ENCODE assay signal across 8 cellular contexts in genomic region chr1:172359531-172359991, GRCh38.
DNase-seq lines count a peak whose midpoint lies in the region; ATAC-seq, FAIRE-seq and TF ChIP-seq lines count a peak whose summit lies in the region.

No MANE protein-coding gene starts in this region.

- no peaks in the 10 kb centered on the region for H3K9me3 ChIP-seq in DOHH2 (ENCODE audit: control insufficient read depth, insufficient read depth, low read length)
- H3K9me3 ChIP-seq in osteoblast (ENCODE audit: low read depth, low read length), result no peaks in the 10 kb centered on the region

- no peaks in the 10 kb centered on the region for H3K27me3 ChIP-seq in DOHH2 (ENCODE audit: control insufficient read depth, low read length)
- H3K27me3 ChIP-seq in osteoblast (ENCODE audit: insufficient read depth, low read length), result no peaks in the 10 kb centered on the region

- no peaks in the 10 kb centered on the region for H3K9me2 ChIP-seq in DOHH2 (replicated peaks; ENCODE audit: control insufficient read depth, low read length)

- no peak for FAIRE-seq in GM12891 (lab: Jason Lieb, UNC)

- H3K27ac ChIP-seq in DOHH2 (ENCODE audit: low read depth, low read length) (no peak overlapping the region), osteoblast (ENCODE audit: low read depth, low read length) (peak overlapping the region; percentile 95)

- no peak for ATAC-seq in GM19351 (IDR thresholded peaks at IDR 0.05; ENCODE audit: unreplicated experiment)

- H3K4me2 ChIP-seq in DOHH2 (ENCODE audit: low read length), result peak overlapping the region; percentile 54
- peak overlapping the region; percentile 84 for H3K4me2 ChIP-seq in osteoblast (ENCODE audit: insufficient read depth, low read length)

- peaks cover 38% of the 10 kb centered on the region for H3K4me1 ChIP-seq in DOHH2 (ENCODE audit: control insufficient read depth, low read length)
- H3K4me1 ChIP-seq in osteoblast (ENCODE audit: insufficient read depth, low read length), result peaks cover 48% of the 10 kb centered on the region

- H3F3A ChIP-seq in DOHH2 (ENCODE audit: control insufficient read depth, insufficient read depth), result no peaks in the 10 kb centered on the region

- H3K79me2 ChIP-seq in DOHH2 (ENCODE audit: control insufficient read depth, low read length) (no peaks in the 10 kb centered on the region), osteoblast (ENCODE audit: insufficient read depth, low read length) (no peaks in the 10 kb centered on the region)

- no peak for TF ChIP-seq CTCF in DOHH2 (IDR thresholded peaks at IDR 0.05; ENCODE audit: low read depth, low read length, poor library complexity, severe bottlenecking)
- TF ChIP-seq CTCF in osteoblast (IDR thresholded peaks at IDR 0.05; ENCODE audit: extremely low read depth, low read depth, low read length), result no peak

- H3K4me3 ChIP-seq in DOHH2 (ENCODE audit: low read length), result peak overlapping the region; percentile 15; the same call in 1 of the 2 replicates
- H3K4me3 ChIP-seq in osteoblast (ENCODE audit: insufficient read depth, low read length), result peak overlapping the region; percentile 14

- no peak for TF ChIP-seq POLR2A in GM12891 (IDR thresholded peaks at IDR 0.05; ENCODE audit: low read depth, low read length)

- no peak overlapping the region for H2AFZ ChIP-seq in osteoblast (ENCODE audit: low read length)

- H4K20me1 ChIP-seq in DOHH2 (ENCODE audit: control insufficient read depth, insufficient read depth, low read depth, low read length), result no peaks in the 10 kb centered on the region
- H4K20me1 ChIP-seq in osteoblast (ENCODE audit: insufficient read depth, low read length), result no peaks in the 10 kb centered on the region

- DNase-seq in NCI-H2196 (lab: John Stamatoyannopoulos, UW; ENCODE audit: unreplicated experiment) (peak; percentile 62), cerebellar cortex (ENCODE audit: low spot score) (peak; percentile 83), osteoblast (ENCODE audit: insufficient read length, low spot score, missing footprints) (no peak), NCI-H2107 (lab: John Stamatoyannopoulos, UW) (no peak), NCI-H226 (no peak), GM12891 (ENCODE audit: insufficient read length, low spot score) (no peak)

- H3K36me3 ChIP-seq in DOHH2 (ENCODE audit: control insufficient read depth, low read length) (no peaks in the 10 kb centered on the region), osteoblast (ENCODE audit: insufficient read depth, low read length) (no peaks in the 10 kb centered on the region)

TF ChIP-seq in GM12891, 5 proteins besides CTCF, POLR2A, EP300 and RAD21:
- TF ChIP-seq POLR2AphosphoS5 (IDR thresholded peaks at IDR 0.05; ENCODE audit: low read depth, low read length), result no peak
- no peak for TF ChIP-seq SPI1 (IDR thresholded peaks at IDR 0.05; ENCODE audit: low read depth, low read length)
- no peak for TF ChIP-seq POU2F2 (IDR thresholded peaks at IDR 0.05; ENCODE audit: low read depth, low read length)
- TF ChIP-seq TAF1 (IDR thresholded peaks at IDR 0.05; ENCODE audit: low read depth, low read length), result no peak
- TF ChIP-seq PAX5 (IDR thresholded peaks at IDR 0.05; ENCODE audit: insufficient read depth, low read length, severe bottlenecking), result no peak

Comparison
In these comparisons a context has a peak if more than half of its experiments do, and no peak if none do; other contexts are left out.
1. DNase-seq: peak in NCI-H2196 (single experiment) and cerebellar cortex (single experiment); none in osteoblast (single experiment), NCI-H2107 (single experiment), NCI-H226 (single experiment) and GM12891 (single experiment).